In the genomic region with DNA sequence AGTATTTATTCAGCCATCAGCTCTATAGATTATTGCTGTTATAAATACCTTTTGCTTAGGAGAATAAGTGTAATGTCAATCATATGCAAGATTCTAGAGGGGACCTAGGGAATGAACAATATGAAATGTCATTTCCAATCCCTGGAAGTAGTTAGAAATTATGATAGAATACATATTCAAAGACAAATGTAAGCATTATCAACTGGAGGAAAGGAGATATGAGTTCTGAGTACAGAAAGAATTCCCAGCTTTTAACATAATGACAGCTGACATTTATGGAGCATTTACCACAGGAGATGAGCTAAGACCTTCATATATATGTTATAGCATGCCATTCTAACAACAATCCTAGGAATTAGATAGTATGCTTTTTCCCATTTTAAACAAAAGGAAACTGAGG, we compare ENCODE assay signal across 31 cellular contexts.
"Had no signal": no experiment of that assay in that cellular context is flagged by ENCODE, and none has a peak within 500 bp of the region (broad histone marks: within the 10 kb centered on the region; RNA-seq: fewer than 3 reads in every experiment).

No MANE protein-coding gene starts in this region.

- H3K36me3 ChIP-seq: MG63 had no signal

- DNase-seq: Karpas-422, Kasumi-1, MG63, MM.1S, MV-4-11, NCI-H1048, NCI-H1092, NCI-H1092 treated with DMSO at 0.1 percent for 48 hours, NCI-H1105, NCI-H1417 treated with DMSO at 0.1 percent for 48 hours, NCI-H1436, NCI-H1436 treated with DMSO at 0.1 percent for 48 hours, NCI-H1694, NCI-H1694 treated with DMSO at 0.1 percent for 48 hours, NCI-H187, NCI-H187 treated with DMSO at 0.1 percent for 48 hours, NCI-H1930, NCI-H2029, NCI-H2029 treated with DMSO at 0.1 percent for 48 hours, NCI-H2081, NCI-H2081 treated with DMSO at 0.1 percent for 48 hours, NCI-H2171, NCI-H2171 treated with DMSO at 0.1 percent for 48 hours, NCI-H2227 treated with DMSO at 0.1 percent for 48 hours, NCI-H226, NCI-H345, NCI-H446, NCI-H446 treated with DMSO at 0.1 percent for 48 hours, NCI-H510A, NCI-H510A treated with DMSO at 0.1 percent for 48 hours had no signal

- H3K4me3 ChIP-seq: MG63 had no signal

- H3K9me3 ChIP-seq: MG63 had no signal

- H3K4me2 ChIP-seq: KMS-11 had no signal

- H3K9ac ChIP-seq: KMS-11 had no signal

- H3K27ac ChIP-seq: KMS-11 had no signal

- H3K27me3 ChIP-seq: MG63 had no signal
